Comparison of ENCODE assay signal across 9 cellular contexts in the genomic region with DNA sequence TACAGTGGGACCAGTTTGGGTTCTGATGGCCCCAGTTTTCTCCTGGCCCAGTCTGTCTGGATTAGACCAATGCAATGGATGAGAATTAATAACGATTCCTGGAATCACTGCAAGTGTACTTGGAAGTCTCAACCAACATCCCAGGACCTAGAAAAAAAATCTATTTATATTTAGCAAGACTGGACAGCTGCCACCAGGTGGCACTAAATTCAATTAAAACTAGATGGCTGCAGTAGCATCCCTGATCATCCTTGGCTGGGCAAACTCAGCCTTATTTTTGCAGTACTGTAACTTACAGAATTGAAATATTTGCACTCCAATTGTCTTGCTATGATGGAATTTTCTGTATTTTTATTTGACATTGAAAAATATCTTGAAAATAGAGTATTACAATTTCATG.
DNase-seq lines count a peak whose midpoint lies in the region; ATAC-seq and TF ChIP-seq lines count a peak whose summit lies in the region.
"Had no signal": no experiment of that assay in that cellular context is flagged by ENCODE, and none has a peak within 500 bp of the region (broad histone marks: within the 10 kb centered on the region; RNA-seq: fewer than 3 reads in every experiment).

No MANE protein-coding gene starts in this region.

- no peaks in the 10 kb centered on the region for H3F3A ChIP-seq in MM.1S (ENCODE audit: insufficient read depth, low read length)

- H3K36me3 ChIP-seq in MM.1S (replicated peaks; ENCODE audit: insufficient read depth, low read length) = no peaks in the 10 kb centered on the region
- H3K36me3 ChIP-seq: neutrophil had no signal

- H3K4me3 Mint-ChIP-seq in CD14-positive monocyte = no peak overlapping the region

- H3K36me3 Mint-ChIP-seq in CD14-positive monocyte = no peaks in the 10 kb centered on the region

- H3K4me1 ChIP-seq in MM.1S (ENCODE audit: low read length) = no peaks in the 10 kb centered on the region

- no peaks in the 10 kb centered on the region for H3K27me3 Mint-ChIP-seq in CD14-positive monocyte (ENCODE audit: low read depth in 3 of 3)

- H3K9me3 ChIP-seq in MM.1S (replicated peaks; ENCODE audit: insufficient read depth, low read length) = no peaks in the 10 kb centered on the region
- H3K9me3 ChIP-seq: neutrophil had no signal

- no peak overlapping the region for H3K27ac Mint-ChIP-seq in CD14-positive monocyte

- in situ Hi-C loops in astrocyte of the spinal cord (cut with HindIII; ENCODE audit: low sequenced_read_pairs) = no loop called here

- no peak overlapping the region for H3K4me2 ChIP-seq in MM.1S (ENCODE audit: low read depth, low read length)

- TF ChIP-seq CTCF in CD14-positive monocyte (IDR thresholded peaks at IDR 0.05) (peak; percentile 73), MM.1S (IDR thresholded peaks at IDR 0.05; ENCODE audit: low read length) (peak; percentile 59), astrocyte of the spinal cord (IDR thresholded peaks at IDR 0.05; ENCODE audit: low read depth, low read length) (peak; percentile 55)

- H3K9me2 ChIP-seq in MM.1S (replicated peaks; ENCODE audit: insufficient read depth, low read length) = no peaks in the 10 kb centered on the region

- H3K27ac ChIP-seq in MM.1S (ENCODE audit: low read length) = no peak overlapping the region
- H3K27ac ChIP-seq: neutrophil had no signal

- no peaks in the 10 kb centered on the region for H3K27me3 ChIP-seq in MM.1S (replicated peaks; ENCODE audit: insufficient read depth, low read length)
- H3K27me3 ChIP-seq: neutrophil had no signal

- ATAC-seq in GM21367 (IDR thresholded peaks at IDR 0.05; ENCODE audit: unreplicated experiment) (peak; percentile 64), HG02973 (IDR thresholded peaks at IDR 0.05; ENCODE audit: unreplicated experiment) (no peak)

- H3K79me2 ChIP-seq in MM.1S (ENCODE audit: low read length) = no peaks in the 10 kb centered on the region

- intact Hi-C loops in CD14-positive monocyte (cut with micrococcal nuclease) = no loop called here

- H3K9ac ChIP-seq in MM.1S (ENCODE audit: low read length) = no peak overlapping the region

- no peak for DNase-seq in CD14-positive monocyte (ENCODE audit: low spot score)
- DNase-seq in MM.1S = peak; percentile 64
- peak; percentile 39 to 61 for DNase-seq in SHP77 (lab: John Stamatoyannopoulos, UW)
- peak; percentile 86 for DNase-seq in astrocyte of the spinal cord (ENCODE audit: low read depth, low spot score)
- peak; percentile 58 for DNase-seq in iPS-NIHi7 (ENCODE audit: extremely low spot score)
- peak; percentile 39 to 44 for DNase-seq in stimulated activated CD4-positive, alpha-beta T cell treated with anti-CD3 and anti-CD28 coated beads, Interleukin-2, amount 100 ng/mL, for 24 hours

- H3K4me1 Mint-ChIP-seq in CD14-positive monocyte = peaks cover 12% of the 10 kb centered on the region

- H3K9me3 Mint-ChIP-seq in CD14-positive monocyte = peaks cover 0 to 4% (median 2%) of the 10 kb centered on the region in 7 donors

- H3K4me3 ChIP-seq in MM.1S (ENCODE audit: low read length) (no peak overlapping the region), astrocyte of the spinal cord (ENCODE audit: low read depth, low read length) (no peak overlapping the region)

- no peaks in the 10 kb centered on the region for H4K20me1 ChIP-seq in MM.1S (ENCODE audit: insufficient read depth, low read length)

- no peak overlapping the region for H2AFZ ChIP-seq in MM.1S (ENCODE audit: low read length)
